15 cellular contexts compared by ENCODE assay signal in genomic region chr3:195903950-195904290, GRCh38. TPM values are rescaled to one million over a fixed set of nuclear protein-coding genes. Genes with fewer than 3 reads are reported as not detected.
DNase-seq lines count a peak whose midpoint lies in the region; ATAC-seq and TF ChIP-seq lines count a peak whose summit lies in the region.
"Had no signal": no experiment of that assay in that cellular context is flagged by ENCODE, and none has a peak within 500 bp of the region (broad histone marks: within the 10 kb centered on the region; RNA-seq: fewer than 3 reads in every experiment).

No MANE protein-coding gene starts in this region.

- H3K27me3 Mint-ChIP-seq in CD14-positive monocyte (ENCODE audit: low read depth in 3 of 3), result peaks cover 0 to 1% (median 0%) of the 10 kb centered on the region in 3 donors
- no peaks in the 10 kb centered on the region for H3K27me3 Mint-ChIP-seq in naive thymus-derived CD4-positive, alpha-beta T cell
- H3K27me3 Mint-ChIP-seq: naive thymus-derived CD8-positive, alpha-beta T cell had no signal

- H3K27ac ChIP-seq in BLaER1, result 0 out of 2 replicates have a peak overlapping the region, but pooled peaks have one; percentile 18
- H3K27ac ChIP-seq in VCaP, result peak overlapping the region; percentile 96
- peak overlapping the region; percentile 26 for H3K27ac ChIP-seq in naive thymus-derived CD4-positive, alpha-beta T cell (ENCODE audit: low read depth, low read length)

- no peaks in the 10 kb centered on the region for H3K9me3 ChIP-seq in BLaER1
- no peaks in the 10 kb centered on the region for H3K9me3 ChIP-seq in naive thymus-derived CD4-positive, alpha-beta T cell (ENCODE audit: control insufficient read depth in 2 of 3, low read length in 3 of 3)
- H3K9me3 ChIP-seq: adrenal gland had no signal

- no peak overlapping the region for H3K9ac ChIP-seq in BLaER1

- H3K9me3 Mint-ChIP-seq in CD14-positive monocyte, result peaks cover 0 to 1% (median 0%) of the 10 kb centered on the region in 7 donors
- peaks cover 0 to 2% (median 0%) of the 10 kb centered on the region in 11 donors for H3K9me3 Mint-ChIP-seq in naive thymus-derived CD4-positive, alpha-beta T cell
- H3K9me3 Mint-ChIP-seq: naive thymus-derived CD8-positive, alpha-beta T cell had no signal

- CTCF ChIA-PET in naive thymus-derived CD4-positive, alpha-beta T cell (lab: Charles Lee), result interaction anchor here (2.0 to 4.6 kb wide), 2 partner anchors 9 to 10 kb away, joined by 6 to 22 read pairs; no protein-coding TSS in a partner anchor

- no peaks in the 10 kb centered on the region for H3K27me3 ChIP-seq in BLaER1
- H3K27me3 ChIP-seq in naive thymus-derived CD4-positive, alpha-beta T cell (ENCODE audit: control insufficient read depth in 2 of 2, insufficient read depth in 2 of 2, low read length in 2 of 2), result no peaks in the 10 kb centered on the region
- H3K27me3 ChIP-seq: adrenal gland had no signal

- H3K4me1 ChIP-seq in BLaER1, result peaks cover 96% of the 10 kb centered on the region
- H3K4me1 ChIP-seq in naive thymus-derived CD4-positive, alpha-beta T cell (ENCODE audit: control insufficient read depth in 2 of 2, insufficient read depth in 2 of 2, low read length in 2 of 2), result peaks cover 22 to 52% of the 10 kb centered on the region in 2 donors

- peak overlapping the region; percentile 52 to 71 for H3K4me3 Mint-ChIP-seq in CD14-positive monocyte
- peak overlapping the region in 9 of 10 donors; percentile 26 to 99 (median 53) for H3K4me3 Mint-ChIP-seq in naive thymus-derived CD4-positive, alpha-beta T cell

- peak overlapping the region; percentile 99 to 100 (median 99) for H3K27ac Mint-ChIP-seq in CD14-positive monocyte
- H3K27ac Mint-ChIP-seq in naive thymus-derived CD4-positive, alpha-beta T cell, result peak overlapping the region in 8 of 9 donors; percentile 58 to 100 (median 94)

- DNase-seq in CD14-positive monocyte (ENCODE audit: low spot score) (peak; percentile 3), NCI-H446 (lab: John Stamatoyannopoulos, UW) (no peak), DMS79 treated with DMSO at 0.1 percent for 48 hours (lab: John Stamatoyannopoulos, UW) (no peak), MV-4-11 (lab: John Stamatoyannopoulos, UW) (no peak)
- DNase-seq in naive thymus-derived CD4-positive, alpha-beta T cell, result no peak
- DNase-seq: activated CD8-positive, alpha-beta memory T cell treated with anti-CD3 and anti-CD28 coated beads, Interleukin-2, amount 50 U/mL, for 48 hours; adrenal gland; cerebellar nuclear complex; foreskin melanocyte; left ventricle myocardium superior; naive thymus-derived CD8-positive, alpha-beta T cell; NCI-H187 treated with DMSO at 0.1 percent for 48 hours; NCI-H446 treated with DMSO at 0.1 percent for 48 hours had no signal

- no peak for ATAC-seq in naive thymus-derived CD4-positive, alpha-beta T cell
- ATAC-seq: left ventricle myocardium superior; naive thymus-derived CD8-positive, alpha-beta T cell had no signal

- peaks cover 91% of the 10 kb centered on the region for H3K4me1 Mint-ChIP-seq in CD14-positive monocyte
- H3K4me1 Mint-ChIP-seq in naive thymus-derived CD4-positive, alpha-beta T cell, result peaks cover 57 to 85% (median 74%) of the 10 kb centered on the region in 7 donors

- peaks cover 12 to 30% of the 10 kb centered on the region in 2 donors for H3K36me3 Mint-ChIP-seq in CD14-positive monocyte
- peaks cover 0 to 30% (median 0%) of the 10 kb centered on the region in 5 donors for H3K36me3 Mint-ChIP-seq in naive thymus-derived CD4-positive, alpha-beta T cell

- no peak overlapping the region for H3K4me3 ChIP-seq in BLaER1
- no peak overlapping the region for H3K4me3 ChIP-seq in naive thymus-derived CD4-positive, alpha-beta T cell (ENCODE audit: low read length)
- H3K4me3 ChIP-seq: adrenal gland had no signal

- H3K36me3 ChIP-seq in BLaER1, result no peaks in the 10 kb centered on the region
- no peaks in the 10 kb centered on the region for H3K36me3 ChIP-seq in naive thymus-derived CD4-positive, alpha-beta T cell (ENCODE audit: control insufficient read depth in 2 of 3, insufficient read depth in 3 of 3, low read length in 3 of 3)
- H3K36me3 ChIP-seq: adrenal gland had no signal

- POLR2A ChIA-PET in naive thymus-derived CD4-positive, alpha-beta T cell (lab: Charles Lee), result interaction anchor here (7.1 kb wide), 1 partner anchor 9 kb away, joined by 209 read pairs; no protein-coding TSS in a partner anchor

- H3K4me2 ChIP-seq in BLaER1, result peak overlapping the region; percentile 94

- intact Hi-C loops in CD14-positive monocyte (cut with micrococcal nuclease), result loop anchor here in 1 of 2 donors (10.0 kb wide), 4 partner anchors 301 to 1319 kb away; partner anchors contain the start of genes NRROS and PPP1R2
- intact Hi-C loops in naive thymus-derived CD4-positive, alpha-beta T cell (cut with micrococcal nuclease), result loop anchor here in 1 of 2 donors (10.0 kb wide), 1 partner anchor 629 kb away; the partner anchor contains the start of gene XXYLT1

- H4K20me1 ChIP-seq in BLaER1, result peaks cover 52% of the 10 kb centered on the region

- TF ChIP-seq CTCF in CD14-positive monocyte (IDR thresholded peaks at IDR 0.05) (no peak), VCaP (conservative IDR thresholded peaks at IDR 0.05) (no peak)

RNA-seq across cellular contexts. Expression of gene TNK2, which starts 4.4 kb away (rescaled TPM):
- polyA plus RNA-seq in CD14-positive monocyte, result 1 to 10 TPM in 1 of 2 donors, under 1 TPM in 1; 0.84 to 1.8 TPM
- total RNA-seq in naive thymus-derived CD4-positive, alpha-beta T cell, result 100 to 1,000 TPM; 128 to 196 (median 188) TPM
- 1 to 10 TPM; 2.0 to 2.6 TPM for polyA plus RNA-seq in naive thymus-derived CD4-positive, alpha-beta T cell

Comparison
In these comparisons a context has a peak if more than half of its experiments do, and no peak if none do; other contexts are left out.
1. H3K27ac ChIP-seq: peak in every context shown above with its lines; median percentile 96 in VCaP; 26 in naive thymus-derived CD4-positive, alpha-beta T cell; 18 in BLaER1.